25 cellular contexts compared by ENCODE assay signal in the genomic region with DNA sequence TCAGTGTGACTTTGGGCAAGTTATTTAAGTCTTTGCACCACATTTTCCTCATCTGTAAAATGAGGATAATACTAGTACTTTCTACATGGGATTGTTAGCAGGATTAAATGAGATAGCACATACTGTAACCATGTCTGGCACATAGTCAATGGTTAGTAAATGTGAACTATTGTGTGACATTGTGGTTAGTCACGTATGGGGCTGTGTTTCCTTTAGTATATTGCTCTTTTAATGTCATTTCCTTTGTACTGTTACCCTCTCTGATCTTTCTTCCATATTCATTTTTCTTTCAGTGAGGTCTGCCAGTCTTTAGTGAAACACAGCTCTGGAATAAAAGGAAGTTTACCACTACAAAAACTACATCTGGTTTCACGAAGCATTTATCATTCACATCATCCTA. TPM values are rescaled to one million over a fixed set of nuclear protein-coding genes. Genes with fewer than 3 reads are reported as not detected.
A peak's percentile ranks its signal among the peaks of the same experiment; 100 is the strongest.
DNase-seq lines count a peak whose midpoint lies in the region; ATAC-seq, FAIRE-seq and TF ChIP-seq lines count a peak whose summit lies in the region.
"Had no signal": no experiment of that assay in that cellular context is flagged by ENCODE, and none has a peak within 500 bp of the region (broad histone marks: within the 10 kb centered on the region; RNA-seq: fewer than 3 reads in every experiment).

No MANE protein-coding gene starts in this region.

- peak overlapping the region; percentile 83 for H3K27ac Mint-ChIP-seq in activated T-cell treated with anti-CD3 and anti-CD28 coated beads, Interleukin-2, amount 50 U/mL, for 24 hours
- peak overlapping the region; percentile 45 for H3K27ac Mint-ChIP-seq in T-helper 1 cell treated with Interleukin-12 subunit alpha and Interleukin-12 subunit beta and Interleukin-4 antibody, amounts not matched to agents 30 μg/mL and 1 μg/mL, for 36 hours
- no peak overlapping the region for H3K27ac Mint-ChIP-seq in astrocyte (ENCODE audit: unreplicated experiment)
- H3K27ac Mint-ChIP-seq: mesothelial cell of epicardium had no signal

- no peak overlapping the region for H2AFZ ChIP-seq in astrocyte (ENCODE audit: low read depth, low read length)

- peaks cover 15% of the 10 kb centered on the region for H3K36me3 ChIP-seq in astrocyte (ENCODE audit: insufficient read depth, low read length)
- H3K36me3 ChIP-seq: prostate gland had no signal

- no peaks in the 10 kb centered on the region for H3K27me3 Mint-ChIP-seq in activated T-cell treated with anti-CD3 and anti-CD28 coated beads, Interleukin-2, amount 50 U/mL, for 24 hours
- H3K27me3 Mint-ChIP-seq in T-helper 1 cell treated with Interleukin-12 subunit alpha and Interleukin-12 subunit beta and Interleukin-4 antibody, amounts not matched to agents 30 μg/mL and 1 μg/mL, for 36 hours (ENCODE audit: low read depth): no peaks in the 10 kb centered on the region
- H3K27me3 Mint-ChIP-seq in astrocyte (ENCODE audit: low read depth, unreplicated experiment): no peaks in the 10 kb centered on the region

- H3K4me3 ChIP-seq in astrocyte (ENCODE audit: insufficient read depth, low read depth, low read length): no peak overlapping the region
- H3K4me3 ChIP-seq: BLaER1, esophagus squamous epithelium, prostate gland, smooth muscle cell had no signal

- H3K4me1 ChIP-seq in astrocyte (ENCODE audit: insufficient read depth, low read length): no peaks in the 10 kb centered on the region
- H3K4me1 ChIP-seq: esophagus squamous epithelium, prostate gland had no signal

- H3K27me3 ChIP-seq in astrocyte (ENCODE audit: insufficient read depth, low read length): no peaks in the 10 kb centered on the region
- H3K27me3 ChIP-seq: BLaER1, esophagus squamous epithelium had no signal

- no peak for DNase-seq in activated T-cell treated with anti-CD3 and anti-CD28 coated beads, Interleukin-2, amount 50 U/mL, for 24 hours
- DNase-seq in activated T-cell treated with anti-CD3 and anti-CD28 coated beads for 4 hours (no peak), astrocyte (ENCODE audit: low read depth) (no peak), DMS79 treated with DMSO at 0.1 percent for 48 hours (lab: John Stamatoyannopoulos, UW) (no peak), NCI-H2171 (lab: John Stamatoyannopoulos, UW) (no peak)
- no peak for DNase-seq in stimulated activated naive CD8-positive, alpha-beta T cell treated with anti-CD3 and anti-CD28 coated beads, Interleukin-15, Interleukin-2, amounts not matched to agents 100 U/mL and 50 U/mL, for 24 hours
- DNase-seq: activated CD8-positive, alpha-beta memory T cell treated with anti-CD3 and anti-CD28 coated beads, Interleukin-2, amount 50 U/mL, for 4 hours; amygdala; central memory CD4-positive, alpha-beta T cell; DMS153; esophagus squamous epithelium; H9; NCI-H1436 treated with DMSO at 0.1 percent for 48 hours; SHP77 treated with DMSO at 0.1 percent for 48 hours; stimulated activated CD4-positive, alpha-beta T cell treated with anti-CD3 and anti-CD28 coated beads, Interleukin-4, amount 100 ng/mL, for 1 hour had no signal

- TF ChIP-seq CTCF in astrocyte (IDR thresholded peaks at IDR 0.05; ENCODE audit: insufficient read depth, low read depth, low read length): no peak

- no peaks in the 10 kb centered on the region for H3K9me3 ChIP-seq in astrocyte (ENCODE audit: insufficient read depth, low read depth, low read length)
- H3K9me3 ChIP-seq: prostate gland had no signal

- H4K20me1 ChIP-seq in astrocyte (ENCODE audit: insufficient read depth, low read length): peaks cover 24% of the 10 kb centered on the region

- FAIRE-seq in astrocyte (lab: Jason Lieb, UNC): peak; percentile 13
- FAIRE-seq: HepG2 had no signal

- no peak overlapping the region for H3K9ac ChIP-seq in astrocyte (ENCODE audit: low read length)
- H3K9ac ChIP-seq: BLaER1 had no signal

- no peak overlapping the region for H3K27ac ChIP-seq in astrocyte (ENCODE audit: low read depth, low read length)
- H3K27ac ChIP-seq: BLaER1, esophagus squamous epithelium, prostate gland had no signal

- H3K9me3 Mint-ChIP-seq in activated T-cell treated with anti-CD3 and anti-CD28 coated beads, Interleukin-2, amount 50 U/mL, for 24 hours: no peaks in the 10 kb centered on the region
- peaks cover 24% of the 10 kb centered on the region for H3K9me3 Mint-ChIP-seq in T-helper 1 cell treated with Interleukin-12 subunit alpha and Interleukin-12 subunit beta and Interleukin-4 antibody, amounts not matched to agents 30 μg/mL and 1 μg/mL, for 36 hours
- H3K9me3 Mint-ChIP-seq in astrocyte (ENCODE audit: unreplicated experiment): peaks cover 1% of the 10 kb centered on the region

- H3K4me1 Mint-ChIP-seq in activated T-cell treated with anti-CD3 and anti-CD28 coated beads, Interleukin-2, amount 50 U/mL, for 24 hours (ENCODE audit: low read depth): peaks cover 39% of the 10 kb centered on the region
- peaks cover 20% of the 10 kb centered on the region for H3K4me1 Mint-ChIP-seq in T-helper 1 cell treated with Interleukin-12 subunit alpha and Interleukin-12 subunit beta and Interleukin-4 antibody, amounts not matched to agents 30 μg/mL and 1 μg/mL, for 36 hours (ENCODE audit: low read depth)
- H3K4me1 Mint-ChIP-seq in astrocyte (ENCODE audit: low read depth, unreplicated experiment): no peaks in the 10 kb centered on the region
- H3K4me1 Mint-ChIP-seq: mesothelial cell of epicardium, neural crest cell had no signal

- peaks cover 55% of the 10 kb centered on the region for H3K79me2 ChIP-seq in astrocyte (ENCODE audit: insufficient read depth, low read length)

- no peak overlapping the region for H3K4me3 Mint-ChIP-seq in activated T-cell treated with anti-CD3 and anti-CD28 coated beads, Interleukin-2, amount 50 U/mL, for 24 hours
- H3K4me3 Mint-ChIP-seq in T-helper 1 cell treated with Interleukin-12 subunit alpha and Interleukin-12 subunit beta and Interleukin-4 antibody, amounts not matched to agents 30 μg/mL and 1 μg/mL, for 36 hours: no peak overlapping the region
- H3K4me3 Mint-ChIP-seq in astrocyte (ENCODE audit: unreplicated experiment): no peak overlapping the region
- H3K4me3 Mint-ChIP-seq: H9, mesothelial cell of epicardium, neural crest cell had no signal

- peak; percentile 57 for ATAC-seq in stimulated activated naive CD8-positive, alpha-beta T cell treated with anti-CD3 and anti-CD28 coated beads, Interleukin-15, Interleukin-2, amounts not matched to agents 100 U/mL and 50 U/mL, for 24 hours
- no peak for ATAC-seq in HG03097 (IDR thresholded peaks at IDR 0.05; ENCODE audit: low FRiP score, unreplicated experiment)
- ATAC-seq: HepG2, left lobe of liver had no signal

- H3K36me3 Mint-ChIP-seq in activated T-cell treated with anti-CD3 and anti-CD28 coated beads, Interleukin-2, amount 50 U/mL, for 24 hours (ENCODE audit: low read depth): peaks cover 93% of the 10 kb centered on the region
- peaks cover 46% of the 10 kb centered on the region for H3K36me3 Mint-ChIP-seq in T-helper 1 cell treated with Interleukin-12 subunit alpha and Interleukin-12 subunit beta and Interleukin-4 antibody, amounts not matched to agents 30 μg/mL and 1 μg/mL, for 36 hours (ENCODE audit: low read depth)
- no peaks in the 10 kb centered on the region for H3K36me3 Mint-ChIP-seq in astrocyte (ENCODE audit: low read depth, unreplicated experiment)

- no peak overlapping the region for H3K4me2 ChIP-seq in astrocyte (ENCODE audit: low read length)
- H3K4me2 ChIP-seq: BLaER1, smooth muscle cell had no signal

RNA-seq across cellular contexts. Expression of gene OPA1, which starts 21.4 kb away (rescaled TPM):
- total RNA-seq in astrocyte: 60.3 and 61.8 TPM in 2 replicates

RNA-seq across cellular contexts. Expression of gene ATP13A4, which starts 59.7 kb away (rescaled TPM):
- total RNA-seq in astrocyte: 0.34 and 0.70 TPM in 2 replicates
- total RNA-seq: A673 had no signal
